ENCODE assay signal across 8 cellular contexts in genomic region chr7:16422100-16422430, GRCh38. TPM values are rescaled to one million over a fixed set of nuclear protein-coding genes. Genes with fewer than 3 reads are reported as not detected.
DNase-seq lines count a peak whose midpoint lies in the region; ATAC-seq, FAIRE-seq and TF ChIP-seq lines count a peak whose summit lies in the region.

No MANE protein-coding gene starts in this region.

- CTCF ChIA-PET in Panc1 (lab: Charles Lee) = interaction anchor here (0.6 kb wide), 1 partner anchor 102 kb away, joined by 3 read pairs; no protein-coding TSS in a partner anchor

- no TSS peak for BruUV-seq in Panc1 (replicated peaks; lab: Mats Ljungman, UMichigan)

- peak overlapping the region; percentile 89 for H3K27ac ChIP-seq in Panc1 (ENCODE audit: low read length)
- H3K27ac ChIP-seq in psoas muscle = peak overlapping the region; percentile 96

- H3K9me3 ChIP-seq in Panc1 (ENCODE audit: control insufficient read depth, insufficient read depth, low read depth, low read length) = no peaks in the 10 kb centered on the region
- H3K9me3 ChIP-seq in psoas muscle = no peaks in the 10 kb centered on the region

- in situ Hi-C loops in Panc1 (cut with HindIII; ENCODE audit: low pct_unique_long_range_greater_than_20kb, low sequenced_read_pairs) = no loop called here

- no peaks in the 10 kb centered on the region for H3K36me3 ChIP-seq in Panc1 (ENCODE audit: control insufficient read depth, insufficient read depth, low read length)
- no peaks in the 10 kb centered on the region for H3K36me3 ChIP-seq in psoas muscle (ENCODE audit: insufficient read depth in 1 of 2, low read depth in 1 of 2)

- POLR2A ChIA-PET in Panc1 (lab: Charles Lee) = no interaction called here

- H3K4me1 ChIP-seq in Panc1 (ENCODE audit: control insufficient read depth, insufficient read depth, low read length) = peaks cover 11% of the 10 kb centered on the region
- peaks cover 12% of the 10 kb centered on the region for H3K4me1 ChIP-seq in psoas muscle

- no peak for ATAC-seq in Panc1
- no peak for ATAC-seq in psoas muscle
- ATAC-seq in GM18498 (IDR thresholded peaks at IDR 0.05; ENCODE audit: unreplicated experiment) = no peak
- ATAC-seq in GM21528 (IDR thresholded peaks at IDR 0.05; ENCODE audit: low FRiP score, unreplicated experiment) = no peak

- WGBS in psoas muscle, 3 donors = 38 to 48% (median 46%) methylated on average over 1 of the region's 1 CpG

- no peak for TF ChIP-seq CTCF in Panc1 (IDR thresholded peaks at IDR 0.05)
- no peak for TF ChIP-seq CTCF in psoas muscle (IDR thresholded peaks at IDR 0.05)

- TF ChIP-seq POLR2A in erythroblast (IDR thresholded peaks at IDR 0.05; ENCODE audit: low read length) = no peak

- DNase-seq in GM19239 (ENCODE audit: insufficient read length, low spot score) (no peak), Panc1 (ENCODE audit: low read depth, low spot score) (no peak), erythroblast (lab: John Stamatoyannopoulos, UW) (peak; percentile 29 to 34), psoas muscle (no peak), GOT3 (lab: John Stamatoyannopoulos, UW) (no peak)
- no peak for DNase-seq in stimulated activated CD4-positive, alpha-beta T cell treated with anti-CD3 and anti-CD28 coated beads, Interleukin-4, amount 100 ng/mL, for 1 hour

- H3K4me3 ChIP-seq in Panc1 (ENCODE audit: low read depth in 2 of 2, low read length in 2 of 2) = no peak overlapping the region
- H3K4me3 ChIP-seq in psoas muscle = peak overlapping the region; percentile 88

- FAIRE-seq in GM19239 (lab: Jason Lieb, UNC) = peak; percentile 48

- intact Hi-C loops in Panc1 (cut with micrococcal nuclease; ENCODE audit: unreplicated experiment) (no loop called here), psoas muscle (cut with DNase I) (loop anchor here in 1 of 2 donors (10.0 kb wide), 1 partner anchor 347 kb away; no protein-coding TSS in a partner anchor)

- no peaks in the 10 kb centered on the region for H3K27me3 ChIP-seq in Panc1 (ENCODE audit: control insufficient read depth, insufficient read depth, low read length)
- H3K27me3 ChIP-seq in psoas muscle (ENCODE audit: insufficient read depth in 3 of 3, low read length in 2 of 3) = no peaks in the 10 kb centered on the region

RNA-seq across cellular contexts. Expression of gene CRPPA, which starts 0.7 kb away (rescaled TPM):
- total RNA-seq in Panc1 (2021; ENCODE audit: unreplicated experiment) (2.4 TPM), psoas muscle (1 to 10 TPM; 2.2 to 4.1 (median 3.5) TPM)
- polyA plus RNA-seq in Panc1 (2012; ENCODE audit: insufficient read length) = 0.40 TPM
- polyA plus RNA-seq in psoas muscle = 1 to 10 TPM in 1 of 3 donors, under 1 TPM in 2; 0.30 to 1.1 (median 0.79) TPM

RNA-seq across cellular contexts. Expression of gene SOSTDC1, which starts 43.5 kb away (rescaled TPM):
- total RNA-seq in Panc1 (2021; ENCODE audit: unreplicated experiment) (not detected), psoas muscle (under 1 TPM in 1 of 4 donors, not detected in 3; 0.24 TPM)
- not detected for polyA plus RNA-seq in Panc1 (2012; ENCODE audit: insufficient read length)
- polyA plus RNA-seq in psoas muscle = under 1 TPM in 1 of 3 donors, not detected in 2; 0.04 TPM

Comparison
In these comparisons a context has a peak if more than half of its experiments do, and no peak if none do; other contexts are left out.
1. DNase-seq: peak in erythroblast (2 of 2); none in GM19239 (single experiment), Panc1 (single experiment), psoas muscle (0 of 2), stimulated activated CD4-positive, alpha-beta T cell treated with anti-CD3 and anti-CD28 coated beads, Interleukin-4, amount 100 ng/mL, for 1 hour (single experiment) and GOT3 (single experiment).